ENCODE assay signal across 8 cellular contexts in the genomic region with DNA sequence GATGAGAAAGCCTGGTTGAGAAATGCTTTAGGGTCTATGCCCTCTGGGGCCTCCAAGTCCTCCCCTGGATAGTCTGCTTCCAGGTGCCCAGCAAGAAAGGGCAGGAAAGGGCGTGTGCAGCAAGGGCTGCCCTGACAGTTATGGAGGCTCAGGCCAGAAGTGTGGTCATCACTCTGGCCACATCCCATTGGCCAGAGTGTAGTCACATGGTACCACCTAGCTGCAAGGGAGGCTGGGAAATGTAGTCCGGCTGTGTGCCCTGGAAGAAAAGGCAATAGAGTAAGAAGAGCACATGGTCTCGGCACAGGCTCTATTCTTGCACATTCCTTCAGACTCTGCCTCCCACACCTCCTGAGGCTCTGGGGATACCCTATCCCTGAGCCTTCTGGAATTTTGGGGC. TPM values are rescaled to one million over a fixed set of nuclear protein-coding genes. Genes with fewer than 3 reads are reported as not detected.
DNase-seq lines count a peak whose midpoint lies in the region; ATAC-seq and TF ChIP-seq lines count a peak whose summit lies in the region.

No MANE protein-coding gene starts in this region.

- H3K27me3 Mint-ChIP-seq in osteocyte (ENCODE audit: unreplicated experiment) = no peaks in the 10 kb centered on the region

- H4K20me1 ChIP-seq in GM23248 (ENCODE audit: insufficient read depth) = no peaks in the 10 kb centered on the region

- no peaks in the 10 kb centered on the region for H3K9me2 ChIP-seq in GM23248 (ENCODE audit: insufficient read depth)

- H3K4me3 Mint-ChIP-seq in osteocyte (ENCODE audit: unreplicated experiment) = no peak overlapping the region

- H3F3A ChIP-seq in GM23248 (ENCODE audit: insufficient read depth) = peaks cover 15% of the 10 kb centered on the region

- peak; percentile 70 for DNase-seq in ELF-1 (ENCODE audit: low read depth, low spot score)
- DNase-seq in GM23248 = peak; percentile 63
- peak; percentile 59 for DNase-seq in RWPE1 (ENCODE audit: low spot score)
- DNase-seq in fibroblast of villous mesenchyme (ENCODE audit: low read depth) = peak; percentile 55
- DNase-seq in osteocyte (ENCODE audit: extremely low spot score, unreplicated experiment) = no peak
- no peak for DNase-seq in left lobe of liver (ENCODE audit: low spot score)

- no peaks in the 10 kb centered on the region for H3K27me3 ChIP-seq in GM23248 (replicated peaks; ENCODE audit: insufficient read depth)

- TF ChIP-seq CTCF in RWPE1 (conservative IDR thresholded peaks at IDR 0.05; ENCODE audit: low read depth) (no peak), fibroblast of villous mesenchyme (IDR thresholded peaks at IDR 0.05; ENCODE audit: insufficient read depth, low read depth, low read length) (no peak), osteocyte (IDR thresholded peaks at IDR 0.05) (no peak)

- in situ Hi-C loops in GM23248 (cut with MboI) = loop anchor here (10.0 kb wide), 1 partner anchor 278 kb away; no protein-coding TSS in a partner anchor

- H3K36me3 Mint-ChIP-seq in osteocyte (ENCODE audit: unreplicated experiment) = peaks cover 4% of the 10 kb centered on the region

- H3K4me1 ChIP-seq in GM23248 (ENCODE audit: insufficient read depth) = peaks cover 24% of the 10 kb centered on the region

- H3K9ac ChIP-seq in GM23248 = no peak overlapping the region

- H3K36me3 ChIP-seq in GM23248 (ENCODE audit: low read depth) = no peaks in the 10 kb centered on the region

- CTCF ChIA-PET in RWPE1 (lab: Yijun Ruan, JAX) = interaction anchor here (1.0 kb wide), 1 partner anchor 271 kb away, joined by 6 read pairs; no protein-coding TSS in a partner anchor

- 87 to 97% methylated on average over 3 of the region's 3 CpGs for WGBS in GM23248 (ENCODE audit: low coverage in 1 of 2, low lambda C conversion rate in 2 of 2, missing lambda C conversion rate in 2 of 2), 2 experiments

- no peak overlapping the region for H2AFZ ChIP-seq in GM23248

- H3K4me1 Mint-ChIP-seq in osteocyte (ENCODE audit: unreplicated experiment) = peaks cover 52% of the 10 kb centered on the region

- no peaks in the 10 kb centered on the region for H3K9me3 ChIP-seq in GM23248 (ENCODE audit: low read depth)

- POLR2A ChIA-PET in RWPE1 (lab: Yijun Ruan, JAX; ENCODE audit: low non-redundant PET) = no interaction called here

- H3K4me2 ChIP-seq in GM23248 (ENCODE audit: unreplicated experiment) = no peak overlapping the region

- H3K79me2 ChIP-seq in GM23248 (ENCODE audit: insufficient read depth) = no peaks in the 10 kb centered on the region

- no peak overlapping the region for H3K4me3 ChIP-seq in GM23248
- no peak overlapping the region for H3K4me3 ChIP-seq in fibroblast of villous mesenchyme (ENCODE audit: low read depth, low read length)

- ATAC-seq in HG03460 (IDR thresholded peaks at IDR 0.05; ENCODE audit: unreplicated experiment) (no peak), GM21576 (IDR thresholded peaks at IDR 0.05; ENCODE audit: unreplicated experiment) (no peak), left lobe of liver (no peak)

- H3K27ac Mint-ChIP-seq in osteocyte (ENCODE audit: unreplicated experiment) = no peak overlapping the region

- H3K27ac ChIP-seq in GM23248 = no peak overlapping the region
- peak overlapping the region; percentile 18; the same call in 1 of the 2 replicates for H3K27ac ChIP-seq in RWPE1

- no peaks in the 10 kb centered on the region for H3K9me3 Mint-ChIP-seq in osteocyte (ENCODE audit: unreplicated experiment)

RNA-seq across cellular contexts. Expression of a gene that starts 35.7 kb away (rescaled TPM):
- 106 and 114 TPM in 2 replicates for total RNA-seq in GM23248 (2014; rRNA removed; shearing (Covaris generic))
- 58.3 and 61.5 TPM in 2 replicates for polyA plus RNA-seq in GM23248 (2016; fragmentation: Nextera tagmentation; extraction: Ambion mirVana)
- total RNA-seq in fibroblast of villous mesenchyme = 88.3 and 133 TPM in 2 replicates
- total RNA-seq in osteocyte = 41.7 and 44.8 TPM in 2 replicates
- total RNA-seq in left lobe of liver = 16.2 TPM

Comparison
In these comparisons a context has a peak if more than half of its experiments do, and no peak if none do; other contexts are left out.
1. DNase-seq: peak in ELF-1 (single experiment), GM23248 (single experiment), RWPE1 (single experiment) and fibroblast of villous mesenchyme (single experiment); none in osteocyte (single experiment) and left lobe of liver (single experiment).